Comparison of ENCODE assay signal across 15 cellular contexts in the genomic region with DNA sequence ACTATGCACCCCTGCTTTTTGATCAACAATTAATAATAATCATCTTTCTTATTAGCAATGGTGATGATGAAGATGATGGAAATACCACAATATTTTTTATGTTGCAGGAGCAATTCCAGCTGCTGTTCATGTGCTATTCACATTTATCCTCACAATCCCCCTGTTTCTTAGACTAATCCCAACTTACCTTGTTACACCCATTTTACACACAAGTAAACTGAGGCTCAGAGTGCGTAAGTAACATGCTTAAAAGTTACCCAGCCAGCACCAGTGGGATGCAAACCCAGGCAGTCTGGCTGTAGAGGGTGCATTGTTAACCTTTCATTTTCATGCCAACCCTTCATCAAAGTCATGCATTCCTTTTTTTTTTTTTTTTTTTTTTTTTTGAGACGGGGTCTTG. TPM values are rescaled to one million over a fixed set of nuclear protein-coding genes. Genes with fewer than 3 reads are reported as not detected.
A peak's percentile ranks its signal among the peaks of the same experiment; 100 is the strongest.
DNase-seq lines count a peak whose midpoint lies in the region; ATAC-seq and TF ChIP-seq lines count a peak whose summit lies in the region.
"Had no signal": no experiment of that assay in that cellular context is flagged by ENCODE, and none has a peak within 500 bp of the region (broad histone marks: within the 10 kb centered on the region; RNA-seq: fewer than 3 reads in every experiment).

No MANE protein-coding gene starts in this region.

- no peak overlapping the region for H3K4me2 ChIP-seq in neural progenitor cell
- H3K4me2 ChIP-seq: A549 had no signal

- H3K4me3 Mint-ChIP-seq in activated CD8-positive, alpha-beta memory T cell treated with anti-CD3 and anti-CD28 coated beads, Interleukin-2, amount 10 ng/mL, durations not matched to agents 7 days and 5 days: no peak overlapping the region
- H3K4me3 Mint-ChIP-seq in central memory CD8-positive, alpha-beta T cell: no peak overlapping the region
- H3K4me3 Mint-ChIP-seq in neural progenitor cell: peak overlapping the region; percentile 24
- H3K4me3 Mint-ChIP-seq in T-cell: no peak overlapping the region
- H3K4me3 Mint-ChIP-seq: CD14-positive monocyte; CD4-positive, alpha-beta memory T cell; H9 had no signal

- H3K4me1 Mint-ChIP-seq in activated CD8-positive, alpha-beta memory T cell treated with anti-CD3 and anti-CD28 coated beads, Interleukin-2, amount 10 ng/mL, durations not matched to agents 7 days and 5 days: peaks cover 23% of the 10 kb centered on the region
- peaks cover 24% of the 10 kb centered on the region for H3K4me1 Mint-ChIP-seq in central memory CD8-positive, alpha-beta T cell
- peaks cover 40% of the 10 kb centered on the region for H3K4me1 Mint-ChIP-seq in neural progenitor cell
- peaks cover 0 to 19% (median 9%) of the 10 kb centered on the region in 3 donors for H3K4me1 Mint-ChIP-seq in T-cell

- POLR2A ChIA-PET in T-cell (lab: Charles Lee): no interaction called here

- peak overlapping the region; percentile 31 for H3K27ac Mint-ChIP-seq in activated CD8-positive, alpha-beta memory T cell treated with anti-CD3 and anti-CD28 coated beads, Interleukin-2, amount 10 ng/mL, durations not matched to agents 7 days and 5 days
- H3K27ac Mint-ChIP-seq in central memory CD8-positive, alpha-beta T cell (ENCODE audit: low read depth): peak overlapping the region; percentile 64
- H3K27ac Mint-ChIP-seq in neural progenitor cell: no peak overlapping the region
- no peak overlapping the region for H3K27ac Mint-ChIP-seq in T-cell
- H3K27ac Mint-ChIP-seq: H9 had no signal

- H3K79me2 ChIP-seq in neural progenitor cell (ENCODE audit: low read depth): no peaks in the 10 kb centered on the region

- H3K27me3 Mint-ChIP-seq in activated CD8-positive, alpha-beta memory T cell treated with anti-CD3 and anti-CD28 coated beads, Interleukin-2, amount 10 ng/mL, durations not matched to agents 7 days and 5 days: no peaks in the 10 kb centered on the region
- no peaks in the 10 kb centered on the region for H3K27me3 Mint-ChIP-seq in central memory CD8-positive, alpha-beta T cell
- H3K27me3 Mint-ChIP-seq in neural progenitor cell (ENCODE audit: insufficient read depth, low read depth): peaks cover 23% of the 10 kb centered on the region
- H3K27me3 Mint-ChIP-seq in T-cell: no peaks in the 10 kb centered on the region
- H3K27me3 Mint-ChIP-seq: CD4-positive, alpha-beta memory T cell had no signal

- TF ChIP-seq CTCF in neural progenitor cell (IDR thresholded peaks at IDR 0.05): no peak

- CTCF ChIA-PET in activated CD8-positive, alpha-beta memory T cell treated with anti-CD3 and anti-CD28 coated beads, Interleukin-2, amount 10 ng/mL, durations not matched to agents 7 days and 5 days (lab: Charles Lee): interaction anchor here (0.7 to 1.3 kb wide), 2 partner anchors 28 to 117 kb away, joined by 3 to 5 read pairs; no protein-coding TSS in a partner anchor
- CTCF ChIA-PET in T-cell (lab: Charles Lee): interaction anchor here in 1 of 2 donors (0.7 kb wide), 1 partner anchor 964 kb away, joined by 5 read pairs; no protein-coding TSS in a partner anchor

- H3K4me3 ChIP-seq in neural progenitor cell: no peak overlapping the region
- H3K4me3 ChIP-seq: A549 had no signal

- H2AFZ ChIP-seq in neural progenitor cell (replicated peaks): no peak overlapping the region

- H3K27ac ChIP-seq in neural progenitor cell: no peak overlapping the region
- H3K27ac ChIP-seq: 22Rv1, A549 had no signal

- peaks cover 41% of the 10 kb centered on the region for H3K4me1 ChIP-seq in neural progenitor cell
- H3K4me1 ChIP-seq: A549 had no signal

- no peaks in the 10 kb centered on the region for H3K27me3 ChIP-seq in neural progenitor cell

- no peak for DNase-seq in activated CD8-positive, alpha-beta memory T cell treated with anti-CD3 and anti-CD28 coated beads, Interleukin-2, amount 10 ng/mL, durations not matched to agents 7 days and 5 days
- no peak for DNase-seq in activated CD8-positive, alpha-beta memory T cell treated with anti-CD3 and anti-CD28 coated beads, Interleukin-2, amount 50 U/mL, for 48 hours
- no peak for DNase-seq in central memory CD8-positive, alpha-beta T cell (ENCODE audit: low spot score in 2 of 2)
- DNase-seq in neural progenitor cell (ENCODE audit: low spot score): no peak
- DNase-seq in activated T-cell treated with anti-CD3 and anti-CD28 coated beads for 4 hours: no peak
- no peak for DNase-seq in T-cell
- DNase-seq: AML-193; CD4-positive, alpha-beta memory T cell; DMS79 treated with DMSO at 0.1 percent for 48 hours; GOT3; H9 had no signal

- H3K9ac ChIP-seq in neural progenitor cell: no peak overlapping the region

- no peaks in the 10 kb centered on the region for H3K36me3 ChIP-seq in neural progenitor cell

- no peaks in the 10 kb centered on the region for H3K36me3 Mint-ChIP-seq in activated CD8-positive, alpha-beta memory T cell treated with anti-CD3 and anti-CD28 coated beads, Interleukin-2, amount 10 ng/mL, durations not matched to agents 7 days and 5 days
- no peaks in the 10 kb centered on the region for H3K36me3 Mint-ChIP-seq in central memory CD8-positive, alpha-beta T cell (ENCODE audit: insufficient read depth)
- H3K36me3 Mint-ChIP-seq in neural progenitor cell (no peaks in the 10 kb centered on the region), T-cell (no peaks in the 10 kb centered on the region)
- H3K36me3 Mint-ChIP-seq: CD14-positive monocyte; CD4-positive, alpha-beta memory T cell had no signal

- H3K9me3 Mint-ChIP-seq in activated CD8-positive, alpha-beta memory T cell treated with anti-CD3 and anti-CD28 coated beads, Interleukin-2, amount 10 ng/mL, durations not matched to agents 7 days and 5 days (ENCODE audit: low read depth): peaks cover 4% of the 10 kb centered on the region
- peaks cover 6% of the 10 kb centered on the region for H3K9me3 Mint-ChIP-seq in central memory CD8-positive, alpha-beta T cell
- H3K9me3 Mint-ChIP-seq in neural progenitor cell: no peaks in the 10 kb centered on the region
- peaks cover 0 to 4% (median 0%) of the 10 kb centered on the region in 3 donors for H3K9me3 Mint-ChIP-seq in T-cell
- H3K9me3 Mint-ChIP-seq: CD4-positive, alpha-beta memory T cell; H9 had no signal

- no peaks in the 10 kb centered on the region for H4K20me1 ChIP-seq in neural progenitor cell (ENCODE audit: low read depth)

- H3F3A ChIP-seq in neural progenitor cell (ENCODE audit: low read depth): peaks cover 30% of the 10 kb centered on the region

- no peaks in the 10 kb centered on the region for H3K9me3 ChIP-seq in neural progenitor cell (ENCODE audit: low read depth)
- H3K9me3 ChIP-seq: A549 had no signal

- ATAC-seq in activated CD8-positive, alpha-beta memory T cell treated with anti-CD3 and anti-CD28 coated beads, Interleukin-2, amount 10 ng/mL, durations not matched to agents 7 days and 5 days: no peak
- ATAC-seq in central memory CD8-positive, alpha-beta T cell (replicated peaks; ENCODE audit: extremely low read depth, poor library complexity, severe bottlenecking): no peak
- ATAC-seq in T-cell (replicated peaks in 1 of 4): no peak
- ATAC-seq: A549 had no signal

RNA-seq across cellular contexts. Expression of a gene that starts 1.6 kb away (rescaled TPM):
- under 1 TPM in 1 of 2 experiments, not detected in 1; 0.38 TPM for total RNA-seq in activated CD8-positive, alpha-beta memory T cell treated with anti-CD3 and anti-CD28 coated beads, Interleukin-2, amount 10 ng/mL, durations not matched to agents 7 days and 5 days
- total RNA-seq in neural progenitor cell (ENCODE audit: low replicate concordance) (1.1 and 1.6 TPM in 2 replicates), T-cell (not detected)
- total RNA-seq: CD4-positive, alpha-beta memory T cell; HT-29 had no signal

RNA-seq across cellular contexts. Expression of a gene that starts 2.4 kb away (rescaled TPM):
- under 1 TPM in 1 of 2 experiments, not detected in 1; 0.38 TPM for total RNA-seq in activated CD8-positive, alpha-beta memory T cell treated with anti-CD3 and anti-CD28 coated beads, Interleukin-2, amount 10 ng/mL, durations not matched to agents 7 days and 5 days
- total RNA-seq in neural progenitor cell (ENCODE audit: low replicate concordance): 0.53 TPM in 1 of 2 replicates, not detected in the other
- total RNA-seq in T-cell: not detected
- total RNA-seq: CD4-positive, alpha-beta memory T cell; HT-29 had no signal

RNA-seq across cellular contexts. Expression of a gene that starts 30.3 kb away (rescaled TPM):
- 10 to 100 TPM; 61.6 to 81.6 TPM for total RNA-seq in activated CD8-positive, alpha-beta memory T cell treated with anti-CD3 and anti-CD28 coated beads, Interleukin-2, amount 10 ng/mL, durations not matched to agents 7 days and 5 days
- 31.7 and 59.5 TPM in 2 replicates for total RNA-seq in neural progenitor cell (ENCODE audit: low replicate concordance)
- total RNA-seq in T-cell: 10 to 100 TPM; 30.3 to 42.1 (median 38.0) TPM

RNA-seq across cellular contexts. Expression of a gene that starts 37.2 kb away (rescaled TPM):
- total RNA-seq in activated CD8-positive, alpha-beta memory T cell treated with anti-CD3 and anti-CD28 coated beads, Interleukin-2, amount 10 ng/mL, durations not matched to agents 7 days and 5 days: 100 to 1,000 TPM in 1 of 2 experiments, 10 to 100 TPM in 1; 66.5 to 125 TPM
- total RNA-seq in neural progenitor cell (ENCODE audit: low replicate concordance) (262 and 277 TPM in 2 replicates), T-cell (100 to 1,000 TPM in 3 of 5 donors, 10 to 100 TPM in 2; 45.8 to 237 (median 207) TPM)

Comparison
In these comparisons a context has a peak if more than half of its experiments do, and no peak if none do; other contexts are left out.
1. H3K27ac Mint-ChIP-seq: peak in activated CD8-positive, alpha-beta memory T cell treated with anti-CD3 and anti-CD28 coated beads, Interleukin-2, amount 10 ng/mL, durations not matched to agents 7 days and 5 days (single experiment) and central memory CD8-positive, alpha-beta T cell (single experiment); none in neural progenitor cell (single experiment) and T-cell (0 of 2).